ENCODE assay signal across 22 cellular contexts in the genomic region with DNA sequence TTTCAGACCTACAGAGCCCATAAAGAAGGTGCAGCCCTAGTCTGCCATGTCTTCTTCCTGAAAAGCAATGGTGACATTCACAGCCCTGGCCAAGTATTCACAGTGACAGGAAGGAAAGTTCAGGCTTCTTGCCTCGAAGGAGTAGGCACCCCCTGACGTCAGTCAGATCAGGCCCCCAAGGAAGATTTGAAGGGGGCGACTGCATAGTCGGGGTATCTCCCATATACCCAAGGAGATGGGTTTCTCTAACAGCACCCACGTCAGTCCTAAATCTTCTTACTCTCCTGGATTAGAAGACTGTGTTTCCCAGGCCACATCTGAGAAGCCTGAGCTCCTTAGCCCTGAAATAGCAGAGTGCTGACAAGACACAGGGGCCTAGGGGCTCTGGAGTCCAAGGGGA. TPM values are rescaled to one million over a fixed set of nuclear protein-coding genes. Genes with fewer than 3 reads are reported as not detected.
DNase-seq lines count a peak whose midpoint lies in the region; ATAC-seq and TF ChIP-seq lines count a peak whose summit lies in the region.
"Had no signal": no experiment of that assay in that cellular context is flagged by ENCODE, and none has a peak within 500 bp of the region (broad histone marks: within the 10 kb centered on the region; RNA-seq: fewer than 3 reads in every experiment).

A gene with protein sequence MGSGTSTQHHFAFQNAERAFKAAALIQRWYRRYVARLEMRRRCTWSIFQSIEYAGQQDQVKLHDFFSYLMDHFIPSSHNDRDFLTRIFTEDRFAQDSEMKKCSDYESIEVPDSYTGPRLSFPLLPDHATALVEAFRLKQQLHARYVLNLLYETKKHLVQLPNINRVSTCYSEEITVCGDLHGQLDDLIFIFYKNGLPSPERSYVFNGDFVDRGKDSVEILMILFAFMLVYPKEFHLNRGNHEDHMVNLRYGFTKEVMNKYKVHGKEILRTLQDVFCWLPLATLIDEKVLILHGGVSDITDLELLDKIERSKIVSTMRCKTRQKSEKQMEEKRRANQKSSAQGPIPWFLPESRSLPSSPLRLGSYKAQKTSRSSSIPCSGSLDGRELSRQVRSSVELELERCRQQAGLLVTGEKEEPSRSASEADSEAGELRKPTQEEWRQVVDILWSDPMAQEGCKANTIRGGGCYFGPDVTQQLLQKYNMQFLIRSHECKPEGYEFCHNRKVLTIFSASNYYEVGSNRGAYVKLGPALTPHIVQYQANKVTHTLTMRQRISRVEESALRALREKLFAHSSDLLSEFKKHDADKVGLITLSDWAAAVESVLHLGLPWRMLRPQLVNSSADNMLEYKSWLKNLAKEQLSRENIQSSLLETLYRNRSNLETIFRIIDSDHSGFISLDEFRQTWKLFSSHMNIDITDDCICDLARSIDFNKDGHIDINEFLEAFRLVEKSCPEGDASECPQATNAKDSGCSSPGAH (minus strand): TSS at position 101 of the 400 bp plus-strand sequence. CDS start 6,127 bp downstream, outside the sequence.

- no peak within 1 kb of the TSS for H3K27ac ChIP-seq in DOHH2 (ENCODE audit: low read depth, low read length)
- peak within 1 kb of the TSS; percentile 52; the same call in 1 of the 2 replicates for H3K27ac ChIP-seq in MM.1S (ENCODE audit: low read length)
- no peak within 1 kb of the TSS for H3K27ac ChIP-seq in colonic mucosa
- H3K27ac ChIP-seq: C4-2B, GM23248, Peyer's patch had no signal

- no peaks in the 10 kb centered on the region for H3K36me3 ChIP-seq in DOHH2 (ENCODE audit: control insufficient read depth, low read length)
- H3K36me3 ChIP-seq in MM.1S (replicated peaks; ENCODE audit: insufficient read depth, low read length), result no peaks in the 10 kb centered on the region
- no peaks in the 10 kb centered on the region for H3K36me3 ChIP-seq in colonic mucosa
- H3K36me3 ChIP-seq: MG63, Peyer's patch had no signal

- H3F3A ChIP-seq in DOHH2 (ENCODE audit: control insufficient read depth, insufficient read depth) (no peaks in the 10 kb centered on the region), MM.1S (ENCODE audit: insufficient read depth, low read length) (peaks cover 11% of the 10 kb centered on the region)

- no peaks in the 10 kb centered on the region for H3K27me3 Mint-ChIP-seq in dendritic cell treated with granulocyte-macrophage colony-stimulating factor and Interleukin-4, amounts not matched to agents 40 ng/mL and 50 ng/mL, for 4 days
- peaks cover 13 to 15% of the 10 kb centered on the region in 2 donors for H3K27me3 Mint-ChIP-seq in stimulated activated naive B cell treated with anti-CD40 and anti-IgM and Interleukin-4, amounts not matched to agents 10 μg/mL and 1 μg/mL and 100 μg/mL, for 72 hours
- no peaks in the 10 kb centered on the region for H3K27me3 Mint-ChIP-seq in nephron progenitor cell (ENCODE audit: low read depth, poor library complexity)
- H3K27me3 Mint-ChIP-seq: T-cell had no signal

- H3K9ac ChIP-seq in MM.1S (ENCODE audit: low read length) (no peak within 1 kb of the TSS), colonic mucosa (ENCODE audit: low read depth in 2 of 2, low read length in 2 of 2) (no peak within 1 kb of the TSS)
- H3K9ac ChIP-seq: GM23248 had no signal

- H3K4me1 ChIP-seq in DOHH2 (ENCODE audit: control insufficient read depth, low read length) (peaks cover 14% of the 10 kb centered on the region), MM.1S (ENCODE audit: low read length) (peaks cover 12% of the 10 kb centered on the region; the same call in 1 of the 2 replicates), colonic mucosa (no peaks in the 10 kb centered on the region)
- H3K4me1 ChIP-seq: Peyer's patch had no signal

- no peaks in the 10 kb centered on the region for H3K9me3 Mint-ChIP-seq in dendritic cell treated with granulocyte-macrophage colony-stimulating factor and Interleukin-4, amounts not matched to agents 40 ng/mL and 50 ng/mL, for 4 days
- H3K9me3 Mint-ChIP-seq in stimulated activated naive B cell treated with anti-CD40 and anti-IgM and Interleukin-4, amounts not matched to agents 10 μg/mL and 1 μg/mL and 100 μg/mL, for 72 hours, result peaks cover 2 to 4% of the 10 kb centered on the region in 2 donors
- H3K9me3 Mint-ChIP-seq in nephron progenitor cell, result peaks cover 11% of the 10 kb centered on the region

- no peak for ATAC-seq in stimulated activated naive B cell treated with anti-CD40 and anti-IgM and Interleukin-4, amounts not matched to agents 10 μg/mL and 1 μg/mL and 100 μg/mL, for 72 hours (replicated peaks)
- ATAC-seq: HCT116, SK-N-SH treated with all-trans-retinoic acid at 6 μM for 48 hours, T-cell had no signal

- TF ChIP-seq CTCF in DOHH2 (IDR thresholded peaks at IDR 0.05; ENCODE audit: low read depth, low read length, poor library complexity, severe bottlenecking) (no peak), MM.1S (IDR thresholded peaks at IDR 0.05; ENCODE audit: low read length) (no peak), colonic mucosa (IDR thresholded peaks at IDR 0.05) (no peak), nephron progenitor cell (IDR thresholded peaks at IDR 0.05) (no peak)

- no peaks in the 10 kb centered on the region for H3K79me2 ChIP-seq in DOHH2 (ENCODE audit: control insufficient read depth, low read length)
- H3K79me2 ChIP-seq in MM.1S (ENCODE audit: low read length), result no peaks in the 10 kb centered on the region

- peaks cover 15% of the 10 kb centered on the region for H3K4me1 Mint-ChIP-seq in dendritic cell treated with granulocyte-macrophage colony-stimulating factor and Interleukin-4, amounts not matched to agents 40 ng/mL and 50 ng/mL, for 4 days (ENCODE audit: low read depth)
- H3K4me1 Mint-ChIP-seq in stimulated activated naive B cell treated with anti-CD40 and anti-IgM and Interleukin-4, amounts not matched to agents 10 μg/mL and 1 μg/mL and 100 μg/mL, for 72 hours, result peaks cover 12 to 18% of the 10 kb centered on the region in 2 donors
- H3K4me1 Mint-ChIP-seq in nephron progenitor cell, result peaks cover 6% of the 10 kb centered on the region
- H3K4me1 Mint-ChIP-seq: T-cell had no signal

- peak within 1 kb of the TSS; percentile 48 for H3K4me2 ChIP-seq in DOHH2 (ENCODE audit: low read length)
- peak within 1 kb of the TSS; percentile 62; the same call in 1 of the 2 replicates for H3K4me2 ChIP-seq in MM.1S (ENCODE audit: low read depth, low read length)

- no peaks in the 10 kb centered on the region for H3K36me3 Mint-ChIP-seq in dendritic cell treated with granulocyte-macrophage colony-stimulating factor and Interleukin-4, amounts not matched to agents 40 ng/mL and 50 ng/mL, for 4 days (ENCODE audit: low read depth)
- H3K36me3 Mint-ChIP-seq in stimulated activated naive B cell treated with anti-CD40 and anti-IgM and Interleukin-4, amounts not matched to agents 10 μg/mL and 1 μg/mL and 100 μg/mL, for 72 hours, result peaks cover 0 to 3% of the 10 kb centered on the region in 2 donors
- no peaks in the 10 kb centered on the region for H3K36me3 Mint-ChIP-seq in nephron progenitor cell (ENCODE audit: low read depth)
- H3K36me3 Mint-ChIP-seq: T-cell had no signal

- H3K27me3 ChIP-seq in DOHH2 (ENCODE audit: control insufficient read depth, low read length), result peaks cover 28% of the 10 kb centered on the region
- no peaks in the 10 kb centered on the region for H3K27me3 ChIP-seq in MM.1S (replicated peaks; ENCODE audit: insufficient read depth, low read length)
- no peaks in the 10 kb centered on the region for H3K27me3 ChIP-seq in colonic mucosa
- H3K27me3 ChIP-seq: MG63, Peyer's patch had no signal

- no peaks in the 10 kb centered on the region for H3K9me2 ChIP-seq in DOHH2 (replicated peaks; ENCODE audit: control insufficient read depth, low read length)
- H3K9me2 ChIP-seq in MM.1S (replicated peaks; ENCODE audit: insufficient read depth, low read length), result no peaks in the 10 kb centered on the region

- H4K20me1 ChIP-seq in DOHH2 (ENCODE audit: control insufficient read depth, insufficient read depth, low read depth, low read length) (peaks cover 7% of the 10 kb centered on the region; the same call in 1 of the 2 replicates), MM.1S (ENCODE audit: insufficient read depth, low read length) (no peaks in the 10 kb centered on the region)

- H3K9me3 ChIP-seq in DOHH2 (ENCODE audit: control insufficient read depth, insufficient read depth, low read length) (no peaks in the 10 kb centered on the region), MM.1S (replicated peaks; ENCODE audit: insufficient read depth, low read length) (no peaks in the 10 kb centered on the region), colonic mucosa (no peaks in the 10 kb centered on the region)
- H3K9me3 ChIP-seq: MG63, Peyer's patch had no signal

- no peak within 1 kb of the TSS for H3K4me3 Mint-ChIP-seq in dendritic cell treated with granulocyte-macrophage colony-stimulating factor and Interleukin-4, amounts not matched to agents 40 ng/mL and 50 ng/mL, for 4 days
- peak within 1 kb of the TSS in 1 of 2 donors; percentile 52 for H3K4me3 Mint-ChIP-seq in stimulated activated naive B cell treated with anti-CD40 and anti-IgM and Interleukin-4, amounts not matched to agents 10 μg/mL and 1 μg/mL and 100 μg/mL, for 72 hours
- no peak within 1 kb of the TSS for H3K4me3 Mint-ChIP-seq in nephron progenitor cell
- H3K4me3 Mint-ChIP-seq: T-cell had no signal

- intact Hi-C loops in dendritic cell treated with granulocyte-macrophage colony-stimulating factor and Interleukin-4, amounts not matched to agents 40 ng/mL and 50 ng/mL, for 4 days (cut with micrococcal nuclease), result loop anchor here (5.0 kb wide), 1 partner anchor 45 kb away; no protein-coding TSS in a partner anchor
- intact Hi-C loops in colonic mucosa (cut with DNase I), result no loop called here

- H2AFZ ChIP-seq in MM.1S (ENCODE audit: low read length), result peak within 1 kb of the TSS; percentile 26; the same call in 1 of the 2 replicates
- H2AFZ ChIP-seq: GM23248 had no signal

- DNase-seq in MM.1S (no peak), colonic mucosa (no peak), nephron progenitor cell (no peak)
- no peak for DNase-seq in stimulated activated naive B cell treated with anti-CD40 and anti-IgM and Interleukin-4, amounts not matched to agents 10 μg/mL and 1 μg/mL and 100 μg/mL, for 72 hours
- no peak for DNase-seq in stimulated activated CD4-positive, alpha-beta T cell treated with anti-CD3 and anti-CD28 coated beads, Interleukin-4, amount 100 ng/mL, for 1 hour
- DNase-seq: DMS53; EL; GM23248; MG63; NCI-H1092; NCI-H1436; NCI-H187 treated with DMSO at 0.1 percent for 48 hours; NCI-H69; NK-92 treated with Interleukin-12 subunit alpha and Interleukin-12 subunit beta, amount 100 ng/mL, for 24 hours; Peyer's patch; T-cell had no signal

- H3K27ac Mint-ChIP-seq in dendritic cell treated with granulocyte-macrophage colony-stimulating factor and Interleukin-4, amounts not matched to agents 40 ng/mL and 50 ng/mL, for 4 days, result peak within 1 kb of the TSS; percentile 30
- H3K27ac Mint-ChIP-seq in stimulated activated naive B cell treated with anti-CD40 and anti-IgM and Interleukin-4, amounts not matched to agents 10 μg/mL and 1 μg/mL and 100 μg/mL, for 72 hours, result peak within 1 kb of the TSS; percentile 60
- no peak within 1 kb of the TSS for H3K27ac Mint-ChIP-seq in nephron progenitor cell
- H3K27ac Mint-ChIP-seq: T-cell had no signal

- peak within 1 kb of the TSS; percentile 25 for H3K4me3 ChIP-seq in DOHH2 (ENCODE audit: low read length)
- H3K4me3 ChIP-seq in MM.1S (ENCODE audit: low read length), result peak within 1 kb of the TSS; percentile 25
- H3K4me3 ChIP-seq in colonic mucosa, result no peak within 1 kb of the TSS
- H3K4me3 ChIP-seq: GM23248, MG63, Peyer's patch had no signal

RNA-seq across cellular contexts. Expression of the gene that starts here (rescaled TPM):
- not detected for total RNA-seq in colonic mucosa
- total RNA-seq: GM23248, NCI-H460 had no signal
